ENCODE assay signal across 8 cellular contexts in the genomic region with DNA sequence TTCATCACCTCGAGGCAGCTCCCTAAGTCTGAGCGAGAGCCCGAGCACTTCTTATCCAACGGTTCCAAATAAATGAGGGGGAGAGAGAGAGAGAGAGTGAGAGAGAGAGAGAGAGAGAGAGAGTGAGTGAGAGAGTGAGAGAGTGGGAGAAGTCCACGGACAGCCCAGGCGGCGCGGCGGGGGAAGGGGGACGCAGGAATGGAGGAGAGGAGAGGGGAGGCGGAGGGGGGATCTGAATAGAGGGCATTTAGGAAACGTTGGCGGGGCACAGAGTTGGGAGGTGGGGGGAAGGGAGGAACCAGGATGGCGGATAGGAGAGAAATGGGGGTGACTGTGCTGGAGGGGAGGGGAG. TPM values are rescaled to one million over a fixed set of nuclear protein-coding genes. Genes with fewer than 3 reads are reported as not detected.
DNase-seq lines count a peak whose midpoint lies in the region; ATAC-seq and TF ChIP-seq lines count a peak whose summit lies in the region.

No MANE protein-coding gene starts in this region.

- H3K36me3 ChIP-seq in BJ (ENCODE audit: control insufficient read depth, insufficient read depth, low read length), result no peaks in the 10 kb centered on the region
- H3K36me3 ChIP-seq in HUES6 (ENCODE audit: control insufficient read depth, insufficient read depth, low read length), result peaks cover 5% of the 10 kb centered on the region; the same call in 1 of the 2 replicates
- H3K36me3 ChIP-seq in ascending aorta, result no peaks in the 10 kb centered on the region
- H3K36me3 ChIP-seq in kidney epithelial cell (ENCODE audit: control insufficient read depth, insufficient read depth, low read length), result no peaks in the 10 kb centered on the region

- no peak for TF ChIP-seq POLR2A in erythroblast (IDR thresholded peaks at IDR 0.05; ENCODE audit: low read length)

- POLR2A ChIA-PET in BJ (lab: Charles Lee), result interaction anchor here (0.6 to 1.3 kb wide), 2 partner anchors 528 to 1065 kb away, joined by 3 to 4 read pairs; no protein-coding TSS in a partner anchor

- peaks cover 47% of the 10 kb centered on the region for H3K4me1 ChIP-seq in HUES6 (ENCODE audit: control insufficient read depth, insufficient read depth, low read length)
- H3K4me1 ChIP-seq in ascending aorta, result peaks cover 0 to 2% of the 10 kb centered on the region in 2 donors

- DNase-seq in BJ (ENCODE audit: low read depth), result no peak
- DNase-seq in ascending aorta (ENCODE audit: low spot score in 2 of 2), result peak in 1 of 2 donors; percentile 73
- no peak for DNase-seq in kidney epithelial cell (ENCODE audit: low read depth)
- no peak for DNase-seq in erythroblast (lab: John Stamatoyannopoulos, UW)

- intact Hi-C loops in ascending aorta (cut with DNase I), result loop anchor here (2.0 to 10.0 kb wide), 3 partner anchors 268 to 1088 kb away; no protein-coding TSS in a partner anchor

- CTCF ChIA-PET in BJ (lab: Yijun Ruan, JAX), result interaction anchor here (0.6 to 5.5 kb wide), 31 partner anchors 15 to 1100 kb away, joined by 3 to 101 read pairs (median 4); no protein-coding TSS in a partner anchor

- H3K4me3 ChIP-seq in BJ (ENCODE audit: low read depth, low read length), result peak overlapping the region; percentile 96
- H3K4me3 ChIP-seq in HUES6 (ENCODE audit: low read depth, low read length), result peak overlapping the region; percentile 79
- H3K4me3 ChIP-seq in ascending aorta, result peak overlapping the region; percentile 73 to 82
- H3K4me3 ChIP-seq in kidney epithelial cell (ENCODE audit: low read depth, low read length), result peak overlapping the region; percentile 70

- no peak for TF ChIP-seq CTCF in BJ (IDR thresholded peaks at IDR 0.05; ENCODE audit: insufficient read depth, low read depth, low read length)
- TF ChIP-seq CTCF in ascending aorta (IDR thresholded peaks at IDR 0.05), result no peak
- TF ChIP-seq CTCF in kidney epithelial cell (IDR thresholded peaks at IDR 0.05; ENCODE audit: insufficient read depth, low read length, poor library complexity, severe bottlenecking), result no peak

- no peaks in the 10 kb centered on the region for H3K27me3 ChIP-seq in BJ (ENCODE audit: control insufficient read depth, insufficient read depth, low read length)
- H3K27me3 ChIP-seq in HUES6 (ENCODE audit: control insufficient read depth, insufficient read depth, low read length), result no peaks in the 10 kb centered on the region
- H3K27me3 ChIP-seq in ascending aorta, result no peaks in the 10 kb centered on the region
- H3K27me3 ChIP-seq in kidney epithelial cell (ENCODE audit: control insufficient read depth, insufficient read depth, low read length), result no peaks in the 10 kb centered on the region

- H3K27ac ChIP-seq in HUES6 (ENCODE audit: low read depth, low read length) (no peak overlapping the region), ascending aorta (peak overlapping the region; percentile 61 to 93), temporal lobe (ENCODE audit: low read depth, low read length) (peak overlapping the region; percentile 50)

- peak overlapping the region; percentile 41 for H3K9ac ChIP-seq in HUES6 (ENCODE audit: low read length)

- no peak for ATAC-seq in GM18517 (IDR thresholded peaks at IDR 0.05; ENCODE audit: unreplicated experiment)
- ATAC-seq in GM21367 (IDR thresholded peaks at IDR 0.05; ENCODE audit: unreplicated experiment), result no peak

- H3K9me3 ChIP-seq in HUES6 (ENCODE audit: control insufficient read depth, insufficient read depth, low read depth, low read length), result no peaks in the 10 kb centered on the region
- no peaks in the 10 kb centered on the region for H3K9me3 ChIP-seq in ascending aorta

RNA-seq across cellular contexts. Expression of a gene that starts 0.5 kb away (rescaled TPM):
- 48.7 and 71.9 TPM in 2 replicates for polyA plus RNA-seq in BJ (2011; rRNA removed)
- 7.6 and 9.9 TPM in 2 replicates for polyA minus RNA-seq in BJ (2011; rRNA and poly(A)+ RNA removed)
- total RNA-seq in ascending aorta, result 69.1 TPM
- total RNA-seq in kidney epithelial cell, result 101 and 120 TPM in 2 replicates
- total RNA-seq in temporal lobe, result 337 TPM
